19 cellular contexts compared by ENCODE assay signal in the genomic region with DNA sequence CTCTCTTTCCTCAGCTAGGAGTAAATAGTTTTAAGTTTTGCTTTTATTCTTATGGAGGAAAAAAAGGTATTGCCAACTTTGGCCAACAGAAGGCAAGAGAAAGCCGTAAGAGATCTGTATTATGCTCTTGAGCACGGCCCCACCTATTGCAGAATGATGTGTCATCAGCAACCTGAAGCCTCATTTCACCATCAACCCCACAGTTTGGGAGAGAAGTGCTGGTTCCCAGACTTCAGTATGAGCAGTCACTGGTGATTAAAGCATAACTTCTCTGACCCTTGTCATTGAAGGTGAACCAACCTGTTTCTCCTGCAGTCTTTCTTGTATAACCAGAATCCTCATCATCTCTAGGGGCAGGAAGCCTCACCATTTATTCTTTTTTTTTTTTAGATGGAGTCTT.
DNase-seq lines count a peak whose midpoint lies in the region; ATAC-seq, FAIRE-seq and TF ChIP-seq lines count a peak whose summit lies in the region.
"Had no signal": no experiment of that assay in that cellular context is flagged by ENCODE, and none has a peak within 500 bp of the region (broad histone marks: within the 10 kb centered on the region; RNA-seq: fewer than 3 reads in every experiment).

No MANE protein-coding gene starts in this region.

- H3K36me3 ChIP-seq in bronchial epithelial cell (ENCODE audit: control insufficient read depth, insufficient read depth, low read length) (no peaks in the 10 kb centered on the region), kidney epithelial cell (ENCODE audit: control insufficient read depth, insufficient read depth, low read length) (no peaks in the 10 kb centered on the region), psoas muscle (ENCODE audit: insufficient read depth in 1 of 2, low read depth in 1 of 2) (no peaks in the 10 kb centered on the region)
- H3K36me3 ChIP-seq: adrenal gland had no signal

- H3K9me3 ChIP-seq in psoas muscle, result no peaks in the 10 kb centered on the region
- H3K9me3 ChIP-seq: adrenal gland had no signal

- peak; percentile 73 for DNase-seq in Caki2 (ENCODE audit: low read depth)
- peak; percentile 36 for DNase-seq in LNCaP clone FGC (ENCODE audit: low read depth)
- peak; percentile 99 for DNase-seq in bronchial epithelial cell (ENCODE audit: low read depth)
- peak; percentile 68 for DNase-seq in kidney epithelial cell (ENCODE audit: low read depth)
- no peak for DNase-seq in NCI-H345 treated with DMSO at 0.1 percent for 48 hours (lab: John Stamatoyannopoulos, UW; ENCODE audit: unreplicated experiment)
- no peak for DNase-seq in NCI-H748 (lab: John Stamatoyannopoulos, UW; ENCODE audit: unreplicated experiment)
- DNase-seq in psoas muscle, result no peak
- DNase-seq: ACHN; activated gamma-delta T cell; adrenal gland; effector CD4-positive, alpha-beta T cell; GOT3; NCI-H1417 treated with DMSO at 0.1 percent for 48 hours; substantia nigra; T-cell had no signal

- intact Hi-C loops in psoas muscle (cut with DNase I), result no loop called here

- peak; percentile 97 for FAIRE-seq in bronchial epithelial cell (lab: Jason Lieb, UNC)
- FAIRE-seq: GM12878 had no signal

- H3K27ac ChIP-seq in psoas muscle, result no peak overlapping the region
- H3K27ac ChIP-seq: adrenal gland, C4-2B had no signal

- H3K27me3 ChIP-seq in bronchial epithelial cell (ENCODE audit: control insufficient read depth, insufficient read depth, low read length) (no peaks in the 10 kb centered on the region), kidney epithelial cell (ENCODE audit: control insufficient read depth, insufficient read depth, low read length) (no peaks in the 10 kb centered on the region), psoas muscle (ENCODE audit: insufficient read depth in 3 of 3, low read length in 2 of 3) (no peaks in the 10 kb centered on the region)
- H3K27me3 ChIP-seq: adrenal gland had no signal

- ATAC-seq in psoas muscle, result no peak
- ATAC-seq in GM19397 (IDR thresholded peaks at IDR 0.05; ENCODE audit: unreplicated experiment), result no peak
- ATAC-seq: GM12878, Right ventricle myocardium inferior, T-cell had no signal

- H3K4me3 ChIP-seq in LNCaP clone FGC (ENCODE audit: low read depth, low read length), result no peak overlapping the region
- H3K4me3 ChIP-seq in bronchial epithelial cell (ENCODE audit: low read depth, low read length), result no peak overlapping the region
- H3K4me3 ChIP-seq in kidney epithelial cell (ENCODE audit: low read depth, low read length), result no peak overlapping the region
- no peak overlapping the region for H3K4me3 ChIP-seq in psoas muscle
- H3K4me3 ChIP-seq: adrenal gland, GM12878 had no signal

- WGBS in psoas muscle, 3 donors, result 95 to 100% (median 98%) methylated on average over 2 of the region's 2 CpGs

- no peak for TF ChIP-seq CTCF in LNCaP clone FGC (IDR thresholded peaks at IDR 0.05; ENCODE audit: control insufficient read depth, extremely low read depth, insufficient read depth)
- peak; percentile 36 for TF ChIP-seq CTCF in bronchial epithelial cell (IDR thresholded peaks at IDR 0.05; ENCODE audit: insufficient read depth, low read length, severe bottlenecking)
- TF ChIP-seq CTCF in kidney epithelial cell (IDR thresholded peaks at IDR 0.05; ENCODE audit: insufficient read depth, low read length, poor library complexity, severe bottlenecking), result no peak
- TF ChIP-seq CTCF in psoas muscle (IDR thresholded peaks at IDR 0.05), result no peak

- in situ Hi-C loops in Caki2 (cut with HindIII; ENCODE audit: low pct_unique_long_range_greater_than_20kb, low sequenced_read_pairs), result no loop called here

- peaks cover 13% of the 10 kb centered on the region for H3K4me1 ChIP-seq in psoas muscle
- H3K4me1 ChIP-seq: adrenal gland had no signal

Comparison
In these comparisons a context has a peak if more than half of its experiments do, and no peak if none do; other contexts are left out.
1. DNase-seq: peak in Caki2 (single experiment), LNCaP clone FGC (single experiment), bronchial epithelial cell (single experiment) and kidney epithelial cell (single experiment); none in NCI-H345 treated with DMSO at 0.1 percent for 48 hours (single experiment), NCI-H748 (single experiment) and psoas muscle (0 of 2).